ENCODE assay signal across 11 cellular contexts in the genomic region with DNA sequence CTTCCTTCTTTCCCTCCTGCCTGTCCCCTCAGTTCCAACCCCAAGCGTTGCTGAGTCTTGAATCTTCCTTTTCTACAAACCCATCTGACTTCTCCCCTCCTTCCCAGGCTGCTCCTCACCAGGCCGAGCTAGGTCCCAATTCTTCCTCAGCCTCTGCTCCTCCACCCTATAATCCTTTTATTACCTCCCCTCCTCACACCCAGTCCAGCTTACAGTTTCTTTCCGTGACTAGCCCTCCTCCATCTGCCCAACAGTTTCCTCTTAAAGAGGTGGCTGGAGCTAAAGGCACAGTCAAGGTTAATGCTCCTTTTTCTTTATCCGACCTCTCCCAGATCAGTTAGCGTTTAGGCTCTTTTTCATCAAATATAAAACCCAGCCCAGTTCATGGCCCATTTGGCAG. TPM values are rescaled to one million over a fixed set of nuclear protein-coding genes. Genes with fewer than 3 reads are reported as not detected.
DNase-seq lines count a peak whose midpoint lies in the region; ATAC-seq and TF ChIP-seq lines count a peak whose summit lies in the region.
"Not testable (repeated sequence)": the region's sequence is repeated elsewhere in the genome, so short reads cannot be mapped to it uniquely, and the experiment has no call there.
"Had no signal": no experiment of that assay in that cellular context is flagged by ENCODE, and none has a peak within 500 bp of the region (broad histone marks: within the 10 kb centered on the region; RNA-seq: fewer than 3 reads in every experiment).

No MANE protein-coding gene starts in this region.

- not testable (repeated sequence) for H3K36me3 ChIP-seq in HEK293 (ENCODE audit: control insufficient read depth in 2 of 2, insufficient read depth in 1 of 2, low read length in 2 of 2); SJCRH30; duodenal mucosa (ENCODE audit: control insufficient read depth in 1 of 2, insufficient read depth in 2 of 2, low read length in 2 of 2); mucosa of descending colon (ENCODE audit: low read depth); rectal smooth muscle tissue (ENCODE audit: control insufficient read depth, insufficient read depth, low read length)

- not testable (repeated sequence) for H3K9me3 ChIP-seq in HEK293 (ENCODE audit: control insufficient read depth, insufficient read depth, low read depth, low read length); SJCRH30 (replicated peaks); duodenal mucosa (ENCODE audit: control insufficient read depth in 1 of 2, low read length in 2 of 2); mucosa of descending colon

- H3K27me3 ChIP-seq in SJCRH30; duodenal mucosa (ENCODE audit: control insufficient read depth in 1 of 2, insufficient read depth in 2 of 2, low read length in 2 of 2); rectal smooth muscle tissue (ENCODE audit: control insufficient read depth, insufficient read depth, low read length): not testable (repeated sequence)

- TF ChIP-seq CTCF in HEK293 (tag by site-specific recombination; IDR thresholded peaks at IDR 0.05); mucosa of descending colon (IDR thresholded peaks at IDR 0.05): not testable (repeated sequence)

- ATAC-seq in mucosa of descending colon: not testable (repeated sequence)

- POLR2A ChIA-PET in HEK293 (lab: Yijun Ruan, JAX): not testable (repeated sequence)

- H3K4me3 ChIP-seq in HEK293 (ENCODE audit: low read depth, low read length); mucosa of descending colon: not testable (repeated sequence)
- H3K4me3 ChIP-seq in SJCRH30 (peak overlapping the region; percentile 63), duodenal mucosa (ENCODE audit: low read depth in 1 of 2, low read length in 2 of 2) (peak overlapping the region; percentile 58 to 61), rectal smooth muscle tissue (ENCODE audit: low read length) (peak overlapping the region; percentile 15)

- intact Hi-C loops in mucosa of descending colon (cut with DNase I, micrococcal nuclease): not testable (repeated sequence)

- H3K4me1 ChIP-seq in HEK293 (ENCODE audit: control insufficient read depth, insufficient read depth, low read length); duodenal mucosa (ENCODE audit: control insufficient read depth in 1 of 2, insufficient read depth in 2 of 2, low read length in 2 of 2); mucosa of descending colon (ENCODE audit: low read depth); rectal smooth muscle tissue (ENCODE audit: control insufficient read depth, insufficient read depth, low read length): not testable (repeated sequence)
- H3K4me1 ChIP-seq in SJCRH30: peaks cover 11% of the 10 kb centered on the region

- peak; percentile 48 for DNase-seq in NCI-H524 treated with DMSO at 0.1 percent for 48 hours (lab: John Stamatoyannopoulos, UW)
- peak; percentile 90 for DNase-seq in NCI-H82 treated with DMSO at 0.1 percent for 48 hours (lab: John Stamatoyannopoulos, UW; ENCODE audit: unreplicated experiment)
- not testable (repeated sequence) for DNase-seq in SJCRH30
- DNase-seq in mucosa of descending colon: peak in 2 of 3 donors; percentile 65

- CTCF ChIA-PET in HEK293 (lab: Yijun Ruan, JAX): interaction anchor here (2.1 kb wide), 1 partner anchor 45 kb away, joined by 9 read pairs; no protein-coding TSS in a partner anchor

- H3K9ac ChIP-seq in duodenal mucosa (ENCODE audit: low read depth in 1 of 2, low read length in 2 of 2): peak overlapping the region; percentile 79 to 94
- H3K9ac ChIP-seq in rectal smooth muscle tissue (ENCODE audit: low read length): not testable (repeated sequence)

- not testable (repeated sequence) for H3K27ac ChIP-seq in HEK293 (ENCODE audit: extremely low read depth, low read depth, low read length); rectal smooth muscle tissue (ENCODE audit: low read depth, low read length)
- H3K27ac ChIP-seq in SJCRH30 (peak overlapping the region; percentile 100), duodenal mucosa (ENCODE audit: low read depth, low read length) (peak overlapping the region; percentile 86)

TF ChIP-seq in HEK293, 187 proteins besides CTCF, POLR2A, EP300 and RAD21:
- TF ChIP-seq, protein P1, sequence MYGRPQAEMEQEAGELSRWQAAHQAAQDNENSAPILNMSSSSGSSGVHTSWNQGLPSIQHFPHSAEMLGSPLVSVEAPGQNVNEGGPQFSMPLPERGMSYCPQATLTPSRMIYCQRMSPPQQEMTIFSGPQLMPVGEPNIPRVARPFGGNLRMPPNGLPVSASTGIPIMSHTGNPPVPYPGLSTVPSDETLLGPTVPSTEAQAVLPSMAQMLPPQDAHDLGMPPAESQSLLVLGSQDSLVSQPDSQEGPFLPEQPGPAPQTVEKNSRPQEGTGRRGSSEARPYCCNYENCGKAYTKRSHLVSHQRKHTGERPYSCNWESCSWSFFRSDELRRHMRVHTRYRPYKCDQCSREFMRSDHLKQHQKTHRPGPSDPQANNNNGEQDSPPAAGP (tag by site-specific recombination; IDR thresholded peaks at IDR 0.05): 0 out of 2 replicates have a peak, but pooled peaks have one; percentile 51

RNA-seq across cellular contexts. Expression of a gene that starts 2.6 kb away (rescaled TPM):
- total RNA-seq in SJCRH30 (2014; rRNA removed; shearing (Covaris generic)): 21.9 and 23.9 TPM in 2 replicates
- 100 to 1,000 TPM; 128 to 276 (median 215) TPM for total RNA-seq in mucosa of descending colon
- total RNA-seq: B cell; CD4-positive, CD25-positive, alpha-beta regulatory T cell had no signal

RNA-seq across cellular contexts. Expression of a gene that starts 9.1 kb away (rescaled TPM):
- 2.0 TPM in 2 replicates for total RNA-seq in SJCRH30 (2014; rRNA removed; shearing (Covaris generic))
- 10 to 100 TPM; 44.4 to 93.6 (median 82.3) TPM for total RNA-seq in mucosa of descending colon
- total RNA-seq: B cell; Caco-2; CD4-positive, CD25-positive, alpha-beta regulatory T cell; CD8-positive, alpha-beta T cell had no signal

RNA-seq across cellular contexts. Expression of a gene that starts 21.7 kb away (rescaled TPM):
- total RNA-seq in SJCRH30 (2014; rRNA removed; shearing (Covaris generic)): 0.61 and 0.94 TPM in 2 replicates
- not detected for total RNA-seq in mucosa of descending colon
- total RNA-seq: B cell, Caco-2 had no signal

RNA-seq across cellular contexts. Expression of a gene that starts 43.8 kb away (rescaled TPM):
- total RNA-seq in SJCRH30 (2014; rRNA removed; shearing (Covaris generic)): 21.5 and 23.6 TPM in 2 replicates
- 10 to 100 TPM in 1 of 3 donors, 1 to 10 TPM in 1, under 1 TPM in 1; 0.64 to 11.3 (median 1.4) TPM for total RNA-seq in mucosa of descending colon
- total RNA-seq: B cell; CD4-positive, CD25-positive, alpha-beta regulatory T cell had no signal

RNA-seq across cellular contexts. Expression of a gene that starts 55.0 kb away (rescaled TPM):
- 245 and 307 TPM in 2 replicates for total RNA-seq in SJCRH30 (2014; rRNA removed; shearing (Covaris generic))
- 100 to 1,000 TPM; 178 to 213 (median 182) TPM for total RNA-seq in mucosa of descending colon

Comparison
In these comparisons a context has a peak if more than half of its experiments do, and no peak if none do; other contexts are left out.
1. RNA of a gene that starts 9.1 kb away (total RNA-seq): 44.4 to 93.6 TPM in mucosa of descending colon; 2.0 TPM in SJCRH30; every median in the first group is over 10 times any median in the second.